In the genomic region with DNA sequence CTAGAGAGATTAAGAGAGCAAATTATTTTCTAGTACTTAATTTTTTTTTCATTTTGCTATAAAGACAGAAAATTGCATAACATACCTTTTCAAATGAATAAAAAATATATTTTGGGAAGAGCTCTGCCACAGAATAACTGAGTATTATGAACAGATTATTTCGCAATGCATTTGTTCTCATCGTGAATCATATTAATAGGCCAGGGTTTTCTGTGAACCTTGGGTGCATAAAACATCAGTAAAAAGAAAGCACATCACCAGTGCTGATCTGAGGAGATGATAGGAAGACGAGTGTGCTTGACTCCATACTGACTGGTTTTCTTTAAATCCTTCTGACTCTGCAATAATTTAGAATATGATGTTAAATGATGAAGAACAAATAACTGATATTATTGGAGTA, we compare ENCODE assay signal across 23 cellular contexts.
"Had no signal": no experiment of that assay in that cellular context is flagged by ENCODE, and none has a peak within 500 bp of the region (broad histone marks: within the 10 kb centered on the region; RNA-seq: fewer than 3 reads in every experiment).

No MANE protein-coding gene starts in this region.

- H3K9me3 ChIP-seq: ascending aorta, neutrophil, thyroid gland had no signal

- H3K27me3 ChIP-seq: ascending aorta, cardiac muscle cell, neutrophil, thyroid gland had no signal

- ATAC-seq: activated CD8-positive, alpha-beta T cell treated with anti-CD3 and anti-CD28 coated beads, Interleukin-2, amount 10 ng/mL, durations not matched to agents 7 days and 5 days; activated naive CD8-positive, alpha-beta T cell treated with anti-CD3 and anti-CD28 coated beads, Interleukin-2, amount 50 U/mL, for 24 hours; left lobe of liver; natural killer cell treated with Interleukin-12 subunit alpha and Interleukin-12 subunit beta and Interleukin-15 and Interleukin-18, amount 100 ng/mL, for 72 hours had no signal

- DNase-seq: activated CD4-positive, alpha-beta T cell treated with anti-CD3 and anti-CD28 coated beads, Interleukin-2, amount 10 ng/mL, durations not matched to agents 7 days and 5 days; activated CD4-positive, CD25-positive, alpha-beta regulatory T cell; activated CD8-positive, alpha-beta T cell treated with anti-CD3 and anti-CD28 coated beads, Interleukin-2, amount 10 ng/mL, durations not matched to agents 7 days and 5 days; activated naive CD4-positive, alpha-beta T cell treated with Interleukin-2 at 50 U/mL for 16 hours; activated naive CD8-positive, alpha-beta T cell treated with anti-CD3 and anti-CD28 coated beads, Interleukin-2, amount 50 U/mL, for 24 hours; activated T-cell treated with anti-CD3 and anti-CD28 coated beads, Interleukin-2, amount 50 U/mL, for 24 hours; dermis blood vessel endothelial cell; effector memory CD4-positive, alpha-beta T cell; kidney; stimulated activated CD4-positive, alpha-beta T cell treated with anti-CD3 and anti-CD28 coated beads, Interleukin-12 subunit alpha, Interleukin-12 subunit beta, amount 100 ng/mL, for 4 hours; stimulated activated CD4-positive, alpha-beta T cell treated with anti-CD3 and anti-CD28 coated beads, Interleukin-1b, Interleukin-23, amount 100 ng/mL, for 48 hours; stimulated activated CD8-positive, alpha-beta memory T cell treated with anti-CD3 and anti-CD28 coated beads, Interleukin-4, amount 100 ng/mL, for 48 hours; stimulated activated naive CD4-positive, alpha-beta T cell; T-helper 1 cell; T-helper 9 cell; thyroid gland had no signal

- H3K79me2 ChIP-seq: parathyroid adenoma had no signal

- H3K9ac ChIP-seq: parathyroid adenoma had no signal

- H2AFZ ChIP-seq: parathyroid adenoma had no signal

- H3K36me3 ChIP-seq: ascending aorta, cardiac muscle cell, neutrophil, thyroid gland had no signal

- H3K27ac ChIP-seq: ascending aorta, cardiac muscle cell, neutrophil, parathyroid adenoma, thyroid gland had no signal

- H3K4me1 ChIP-seq: ascending aorta, parathyroid adenoma, thyroid gland had no signal

- H3K4me3 ChIP-seq: ascending aorta, cardiac muscle cell, lung, thyroid gland had no signal
